Comparison of ENCODE assay signal across 8 cellular contexts in genomic region chr1:23591460-23592208, GRCh38. TPM values are rescaled to one million over a fixed set of nuclear protein-coding genes. Genes with fewer than 3 reads are reported as not detected.
DNase-seq lines count a peak whose midpoint lies in the region; ATAC-seq and TF ChIP-seq lines count a peak whose summit lies in the region.

No MANE protein-coding gene starts in this region.

- no peaks in the 10 kb centered on the region for H3K9me3 ChIP-seq in suprapubic skin
- H3K9me3 ChIP-seq in GM23248 (ENCODE audit: low read depth): no peaks in the 10 kb centered on the region

- ATAC-seq in HG03066 (IDR thresholded peaks at IDR 0.05; ENCODE audit: low read depth, unreplicated experiment) (peak; percentile 54), HG03342 (IDR thresholded peaks at IDR 0.05; ENCODE audit: unreplicated experiment) (no peak), HG02588 (IDR thresholded peaks at IDR 0.05; ENCODE audit: unreplicated experiment) (no peak)
- peak; percentile 76 for ATAC-seq in activated CD8-positive, alpha-beta memory T cell treated with anti-CD3 and anti-CD28 coated beads, Interleukin-2, amount 10 ng/mL, durations not matched to agents 7 days and 5 days

- H3K27me3 ChIP-seq in suprapubic skin (no peaks in the 10 kb centered on the region), GM23248 (replicated peaks; ENCODE audit: insufficient read depth) (no peaks in the 10 kb centered on the region)

- TF ChIP-seq CTCF in nephron progenitor cell (IDR thresholded peaks at IDR 0.05) (no peak), suprapubic skin (IDR thresholded peaks at IDR 0.05) (no peak)

- no peaks in the 10 kb centered on the region for H3K36me3 ChIP-seq in suprapubic skin
- H3K36me3 ChIP-seq in GM23248 (ENCODE audit: low read depth): no peaks in the 10 kb centered on the region

- 0 out of 2 replicates have a peak, but pooled peaks cover 5% of the 10 kb centered on the region for H3F3A ChIP-seq in GM23248 (ENCODE audit: insufficient read depth)

- 83% methylated on average over 15 of the region's 15 CpGs for WGBS in suprapubic skin
- WGBS in GM23248 (ENCODE audit: low coverage in 1 of 2, low lambda C conversion rate in 2 of 2, missing lambda C conversion rate in 2 of 2), 2 experiments: 82 to 87% methylated on average over 15 of the region's 15 CpGs

- H3K9me2 ChIP-seq in GM23248 (ENCODE audit: insufficient read depth): no peaks in the 10 kb centered on the region

- H3K9me3 Mint-ChIP-seq in activated CD8-positive, alpha-beta memory T cell treated with anti-CD3 and anti-CD28 coated beads, Interleukin-2, amount 10 ng/mL, durations not matched to agents 7 days and 5 days (ENCODE audit: low read depth): no peaks in the 10 kb centered on the region
- H3K9me3 Mint-ChIP-seq in nephron progenitor cell: no peaks in the 10 kb centered on the region

- no peaks in the 10 kb centered on the region for H4K20me1 ChIP-seq in GM23248 (ENCODE audit: insufficient read depth)

- H3K4me1 Mint-ChIP-seq in activated CD8-positive, alpha-beta memory T cell treated with anti-CD3 and anti-CD28 coated beads, Interleukin-2, amount 10 ng/mL, durations not matched to agents 7 days and 5 days: peaks cover 47% of the 10 kb centered on the region
- peaks cover 91% of the 10 kb centered on the region for H3K4me1 Mint-ChIP-seq in nephron progenitor cell

- peak; percentile 21 for TF ChIP-seq POLR2A in GM15510 (IDR thresholded peaks at IDR 0.05; ENCODE audit: borderline replicate concordance, extremely low read depth, insufficient read length)
- no peak for TF ChIP-seq POLR2A in suprapubic skin (IDR thresholded peaks at IDR 0.05)

- peak overlapping the region; percentile 76 for H3K27ac Mint-ChIP-seq in activated CD8-positive, alpha-beta memory T cell treated with anti-CD3 and anti-CD28 coated beads, Interleukin-2, amount 10 ng/mL, durations not matched to agents 7 days and 5 days
- H3K27ac Mint-ChIP-seq in nephron progenitor cell: peak overlapping the region; percentile 98

- no peak overlapping the region for H3K9ac ChIP-seq in GM23248

- H3K4me3 ChIP-seq in suprapubic skin (no peak overlapping the region), GM23248 (no peak overlapping the region)

- in situ Hi-C loops in GM23248 (cut with MboI): no loop called here

- H3K4me3 Mint-ChIP-seq in activated CD8-positive, alpha-beta memory T cell treated with anti-CD3 and anti-CD28 coated beads, Interleukin-2, amount 10 ng/mL, durations not matched to agents 7 days and 5 days: peak overlapping the region; percentile 14
- H3K4me3 Mint-ChIP-seq in nephron progenitor cell: peak overlapping the region; percentile 61

- no peaks in the 10 kb centered on the region for H3K36me3 Mint-ChIP-seq in activated CD8-positive, alpha-beta memory T cell treated with anti-CD3 and anti-CD28 coated beads, Interleukin-2, amount 10 ng/mL, durations not matched to agents 7 days and 5 days
- H3K36me3 Mint-ChIP-seq in nephron progenitor cell (ENCODE audit: low read depth): no peaks in the 10 kb centered on the region

- H3K79me2 ChIP-seq in GM23248 (ENCODE audit: insufficient read depth): no peaks in the 10 kb centered on the region

- H3K27ac ChIP-seq in suprapubic skin: no peak overlapping the region
- H3K27ac ChIP-seq in GM23248: no peak overlapping the region

- H2AFZ ChIP-seq in GM23248: no peak overlapping the region

- no peak for TF ChIP-seq EP300 in suprapubic skin (IDR thresholded peaks at IDR 0.05)

- peak; percentile 76 for DNase-seq in activated CD8-positive, alpha-beta memory T cell treated with anti-CD3 and anti-CD28 coated beads, Interleukin-2, amount 10 ng/mL, durations not matched to agents 7 days and 5 days
- no peak for DNase-seq in nephron progenitor cell
- DNase-seq in suprapubic skin (ENCODE audit: low spot score in 2 of 2): no peak
- DNase-seq in GM23248: no peak

- no peak overlapping the region for H3K4me2 ChIP-seq in GM23248 (ENCODE audit: unreplicated experiment)

- peaks cover 2% of the 10 kb centered on the region for H3K27me3 Mint-ChIP-seq in activated CD8-positive, alpha-beta memory T cell treated with anti-CD3 and anti-CD28 coated beads, Interleukin-2, amount 10 ng/mL, durations not matched to agents 7 days and 5 days
- no peaks in the 10 kb centered on the region for H3K27me3 Mint-ChIP-seq in nephron progenitor cell (ENCODE audit: low read depth, poor library complexity)

- CTCF ChIA-PET in activated CD8-positive, alpha-beta memory T cell treated with anti-CD3 and anti-CD28 coated beads, Interleukin-2, amount 10 ng/mL, durations not matched to agents 7 days and 5 days (lab: Charles Lee): interaction anchor here (0.9 to 3.3 kb wide), 13 partner anchors 9 to 52 kb away, joined by 3 to 20 read pairs (median 6); partner anchors contain the start of gene ID3

- peaks cover 41% of the 10 kb centered on the region for H3K4me1 ChIP-seq in suprapubic skin
- peaks cover 9% of the 10 kb centered on the region for H3K4me1 ChIP-seq in GM23248 (ENCODE audit: insufficient read depth)

RNA-seq across cellular contexts. Expression of gene ID3, which starts 32.3 kb away (rescaled TPM):
- 10 to 100 TPM; 14.4 to 34.2 TPM for total RNA-seq in activated CD8-positive, alpha-beta memory T cell treated with anti-CD3 and anti-CD28 coated beads, Interleukin-2, amount 10 ng/mL, durations not matched to agents 7 days and 5 days
- total RNA-seq in suprapubic skin: 100 to 1,000 TPM in 3 of 4 donors, 10 to 100 TPM in 1; 91.1 to 194 (median 149) TPM
- 332 and 376 TPM in 2 replicates for total RNA-seq in GM23248 (2014; rRNA removed; shearing (Covaris generic))
- polyA plus RNA-seq in GM23248 (2016; fragmentation: Nextera tagmentation; extraction: Ambion mirVana): 680 and 684 TPM in 2 replicates

Comparison
In these comparisons a context has a peak if more than half of its experiments do, and no peak if none do; other contexts are left out.
1. ATAC-seq: peak in HG03066 (single experiment) and activated CD8-positive, alpha-beta memory T cell treated with anti-CD3 and anti-CD28 coated beads, Interleukin-2, amount 10 ng/mL, durations not matched to agents 7 days and 5 days (single experiment); none in HG03342 (single experiment) and HG02588 (single experiment).